Comparison of ENCODE assay signal across 10 cellular contexts in the genomic region with DNA sequence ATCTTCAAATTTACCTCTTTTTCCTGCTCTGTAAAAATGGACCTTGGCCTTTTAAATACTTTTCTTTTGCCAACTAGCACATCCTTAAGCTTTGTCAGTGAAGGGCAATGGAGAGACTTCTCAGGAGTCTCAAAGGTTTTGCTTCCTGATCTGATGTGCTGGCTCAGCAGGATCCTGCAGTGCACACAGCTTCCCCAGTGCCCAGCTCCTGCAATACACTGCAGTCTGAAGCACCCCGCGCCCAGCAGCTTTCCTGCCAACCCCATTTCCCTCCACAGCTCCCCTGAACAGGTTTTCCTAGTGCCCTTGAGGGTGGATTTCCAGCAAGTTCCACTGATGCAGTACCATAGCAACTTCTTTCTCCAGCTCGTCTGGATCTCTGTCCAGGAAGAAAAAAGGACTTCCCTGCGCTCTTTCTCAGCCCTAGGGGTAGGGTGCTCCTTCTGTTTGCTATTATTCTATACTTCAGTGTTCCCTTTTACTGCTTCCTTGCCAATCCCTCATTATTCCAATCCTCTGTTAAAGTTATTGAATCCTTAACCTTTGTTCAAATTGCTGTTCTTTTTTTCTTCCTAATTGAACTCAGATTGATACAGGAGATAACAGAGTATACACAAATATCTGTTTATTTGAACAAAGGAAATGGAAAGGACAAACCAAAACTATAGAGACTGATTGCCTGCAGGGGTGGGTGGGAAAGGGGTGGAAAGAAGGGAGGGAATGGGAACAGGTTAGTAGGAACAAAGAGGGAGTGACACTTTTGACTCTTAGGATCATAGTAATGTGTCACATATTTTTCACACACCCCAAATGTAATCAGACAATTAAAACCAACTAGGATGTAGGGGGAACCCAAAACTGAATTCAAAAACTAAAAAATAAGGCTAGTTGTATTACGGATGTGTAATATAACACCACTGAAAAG. TPM values are rescaled to one million over a fixed set of nuclear protein-coding genes. Genes with fewer than 3 reads are reported as not detected.
DNase-seq lines count a peak whose midpoint lies in the region; ATAC-seq, FAIRE-seq and TF ChIP-seq lines count a peak whose summit lies in the region.
"Had no signal": no experiment of that assay in that cellular context is flagged by ENCODE, and none has a peak within 500 bp of the region (broad histone marks: within the 10 kb centered on the region; RNA-seq: fewer than 3 reads in every experiment).

No MANE protein-coding gene starts in this region.

- peak overlapping the region; percentile 93 for H3K27ac Mint-ChIP-seq in nephron progenitor cell
- H3K27ac Mint-ChIP-seq: activated CD4-positive, alpha-beta T cell treated with anti-CD3 and anti-CD28 coated beads, Interleukin-2, amount 10 ng/mL, durations not matched to agents 7 days and 5 days had no signal

- peak; percentile 5 for DNase-seq in NCI-H345 (lab: John Stamatoyannopoulos, UW)
- no peak for DNase-seq in NCI-H345 treated with DMSO at 0.1 percent for 48 hours (lab: John Stamatoyannopoulos, UW; ENCODE audit: unreplicated experiment)
- peak; percentile 56 for DNase-seq in NCI-H69 (lab: John Stamatoyannopoulos, UW)
- no peak for DNase-seq in nephron progenitor cell
- DNase-seq in frontal cortex (ENCODE audit: low spot score in 2 of 2): no peak
- DNase-seq in DMS114 treated with DMSO at 0.1 percent for 48 hours (lab: John Stamatoyannopoulos, UW; ENCODE audit: unreplicated experiment): no peak
- DNase-seq: activated CD4-positive, alpha-beta T cell treated with anti-CD3 and anti-CD28 coated beads, Interleukin-2, amount 10 ng/mL, durations not matched to agents 7 days and 5 days; PC-3 had no signal

- peaks cover 13% of the 10 kb centered on the region for H3K4me1 Mint-ChIP-seq in nephron progenitor cell

- TF ChIP-seq CTCF in nephron progenitor cell (IDR thresholded peaks at IDR 0.05): no peak

- peaks cover 6% of the 10 kb centered on the region for H3K9me3 Mint-ChIP-seq in nephron progenitor cell
- H3K9me3 Mint-ChIP-seq: activated CD4-positive, alpha-beta T cell treated with anti-CD3 and anti-CD28 coated beads, Interleukin-2, amount 10 ng/mL, durations not matched to agents 7 days and 5 days had no signal

- H3K36me3 Mint-ChIP-seq in nephron progenitor cell (ENCODE audit: low read depth): peaks cover 98% of the 10 kb centered on the region

- no peak overlapping the region for H3K4me3 Mint-ChIP-seq in nephron progenitor cell
- H3K4me3 Mint-ChIP-seq: activated CD4-positive, alpha-beta T cell treated with anti-CD3 and anti-CD28 coated beads, Interleukin-2, amount 10 ng/mL, durations not matched to agents 7 days and 5 days had no signal

- H3K27me3 Mint-ChIP-seq in nephron progenitor cell (ENCODE audit: low read depth, poor library complexity): no peaks in the 10 kb centered on the region
- H3K27me3 Mint-ChIP-seq: activated CD4-positive, alpha-beta T cell treated with anti-CD3 and anti-CD28 coated beads, Interleukin-2, amount 10 ng/mL, durations not matched to agents 7 days and 5 days had no signal

- FAIRE-seq in frontal cortex (lab: Jason Lieb, UNC): no peak

- ATAC-seq in esophagus mucosa: peak; percentile 95
- ATAC-seq in GM18858 (IDR thresholded peaks at IDR 0.05; ENCODE audit: unreplicated experiment): no peak
- ATAC-seq: PC-3 had no signal

RNA-seq across cellular contexts. Expression of a gene that starts 8.5 kb away (rescaled TPM):
- total RNA-seq in esophagus mucosa (18.4 TPM), frontal cortex (72.2 TPM)

Comparison
In these comparisons a context has a peak if more than half of its experiments do, and no peak if none do; other contexts are left out.
1. DNase-seq: peak in NCI-H345 (single experiment) and NCI-H69 (single experiment); none in NCI-H345 treated with DMSO at 0.1 percent for 48 hours (single experiment), nephron progenitor cell (single experiment), frontal cortex (0 of 2) and DMS114 treated with DMSO at 0.1 percent for 48 hours (single experiment).